ENCODE assay signal across 8 cellular contexts in genomic region chr1:151612506-151613274, GRCh38. TPM values are rescaled to one million over a fixed set of nuclear protein-coding genes. Genes with fewer than 3 reads are reported as not detected.
DNase-seq lines count a peak whose midpoint lies in the region; ATAC-seq, FAIRE-seq and TF ChIP-seq lines count a peak whose summit lies in the region.

No MANE protein-coding gene starts in this region.

- H3K36me3 ChIP-seq in H1 (ENCODE audit: control insufficient read depth in 2 of 4, insufficient read depth in 4 of 4, low read length in 3 of 4), result peaks cover 0 to 3% (median 0%) of the 10 kb centered on the region in 4 experiments; a peak in 3 of 8 replicates
- H3K36me3 ChIP-seq in suprapubic skin, result no peaks in the 10 kb centered on the region

- no peak overlapping the region for H4K5ac ChIP-seq in H1 (ENCODE audit: insufficient read length, low read depth, low read length)

- no peak overlapping the region for H3K4ac ChIP-seq in H1 (replicated peaks; ENCODE audit: insufficient read length, low read depth, low read length)

- peak overlapping the region; percentile 78 for H3K18ac ChIP-seq in H1 (ENCODE audit: extremely low read depth, low read length)

- H2BK5ac ChIP-seq in H1 (ENCODE audit: low read depth, low read length), result peak overlapping the region; percentile 78; the same call in 1 of the 2 replicates

- no peak overlapping the region for H2BK15ac ChIP-seq in H1 (ENCODE audit: low read length)

- CTCF ChIA-PET in activated CD8-positive, alpha-beta memory T cell treated with anti-CD3 and anti-CD28 coated beads, Interleukin-2, amount 10 ng/mL, durations not matched to agents 7 days and 5 days (lab: Charles Lee), result interaction anchor here (0.6 to 0.9 kb wide), 3 partner anchors 8 to 225 kb away, joined by 3 read pairs; no protein-coding TSS in a partner anchor
- CTCF ChIA-PET in H1 (lab: Charles Lee; ENCODE audit: partially characterized antibody), result interaction anchor here (0.6 kb wide), 1 partner anchor 96 kb away, joined by 3 read pairs; no protein-coding TSS in a partner anchor

- no peak overlapping the region for H2BK120ac ChIP-seq in H1 (replicated peaks; ENCODE audit: low read depth, low read length)

- H3K9me3 Mint-ChIP-seq in activated CD8-positive, alpha-beta memory T cell treated with anti-CD3 and anti-CD28 coated beads, Interleukin-2, amount 10 ng/mL, durations not matched to agents 7 days and 5 days (ENCODE audit: low read depth), result no peaks in the 10 kb centered on the region
- no peaks in the 10 kb centered on the region for H3K9me3 Mint-ChIP-seq in mesothelial cell of epicardium

- peaks cover 35% of the 10 kb centered on the region for H3K4me1 Mint-ChIP-seq in activated CD8-positive, alpha-beta memory T cell treated with anti-CD3 and anti-CD28 coated beads, Interleukin-2, amount 10 ng/mL, durations not matched to agents 7 days and 5 days
- peaks cover 45% of the 10 kb centered on the region for H3K4me1 Mint-ChIP-seq in mesothelial cell of epicardium

- H3K9me3 ChIP-seq in H1 (ENCODE audit: insufficient read depth in 2 of 2, low read depth in 1 of 2, low read length in 1 of 2) (no peaks in the 10 kb centered on the region), suprapubic skin (no peaks in the 10 kb centered on the region)

- H3K27me3 Mint-ChIP-seq in activated CD8-positive, alpha-beta memory T cell treated with anti-CD3 and anti-CD28 coated beads, Interleukin-2, amount 10 ng/mL, durations not matched to agents 7 days and 5 days, result peaks cover 4% of the 10 kb centered on the region
- H3K27me3 Mint-ChIP-seq in mesothelial cell of epicardium (ENCODE audit: low read depth), result no peaks in the 10 kb centered on the region

- no peaks in the 10 kb centered on the region for H3K27me3 ChIP-seq in H1 (replicated peaks in 1 of 4; ENCODE audit: control insufficient read depth in 3 of 4, extremely low read depth in 1 of 4, insufficient read depth in 3 of 4, low read length in 3 of 4)
- H3K27me3 ChIP-seq in suprapubic skin, result no peaks in the 10 kb centered on the region

- H3K23ac ChIP-seq in H1 (ENCODE audit: insufficient read length), result no peak overlapping the region

- peak; percentile 50 for DNase-seq in activated CD8-positive, alpha-beta memory T cell treated with anti-CD3 and anti-CD28 coated beads, Interleukin-2, amount 10 ng/mL, durations not matched to agents 7 days and 5 days
- DNase-seq in activated CD8-positive, alpha-beta memory T cell treated with anti-CD3 and anti-CD28 coated beads for 24 hours, result no peak
- DNase-seq in H1 (ENCODE audit: low read depth in 1 of 2, low spot score in 2 of 2) (no peak), mesothelial cell of epicardium (ENCODE audit: low spot score in 2 of 2, unreplicated experiment in 2 of 2) (peak in 1 of 2 experiments; percentile 28), suprapubic skin (ENCODE audit: low spot score in 2 of 2) (peak in 1 of 2 donors; percentile 76), DMS114 treated with DMSO at 0.1 percent for 48 hours (lab: John Stamatoyannopoulos, UW; ENCODE audit: unreplicated experiment) (no peak)

- peak; percentile 10 for ATAC-seq in activated CD8-positive, alpha-beta memory T cell treated with anti-CD3 and anti-CD28 coated beads, Interleukin-2, amount 10 ng/mL, durations not matched to agents 7 days and 5 days
- peak; percentile 3 for ATAC-seq in HG03521 (IDR thresholded peaks at IDR 0.05; ENCODE audit: unreplicated experiment)

- no peak overlapping the region for H4K91ac ChIP-seq in H1 (replicated peaks; ENCODE audit: insufficient read length, low read length)

- peaks cover 3% of the 10 kb centered on the region for H3K36me3 Mint-ChIP-seq in activated CD8-positive, alpha-beta memory T cell treated with anti-CD3 and anti-CD28 coated beads, Interleukin-2, amount 10 ng/mL, durations not matched to agents 7 days and 5 days
- no peaks in the 10 kb centered on the region for H3K36me3 Mint-ChIP-seq in mesothelial cell of epicardium

- H3K23me2 ChIP-seq in H1 (ENCODE audit: low read depth, low read length), result peaks cover 13% of the 10 kb centered on the region

- peak overlapping the region; percentile 90 for H2BK12ac ChIP-seq in H1 (ENCODE audit: low read depth, low read length)

- H3K79me1 ChIP-seq in H1 (ENCODE audit: low read depth, low read length), result no peaks in the 10 kb centered on the region

- peak overlapping the region; percentile 94 for H3K4me3 Mint-ChIP-seq in activated CD8-positive, alpha-beta memory T cell treated with anti-CD3 and anti-CD28 coated beads, Interleukin-2, amount 10 ng/mL, durations not matched to agents 7 days and 5 days
- peak overlapping the region; percentile 87 for H3K4me3 Mint-ChIP-seq in mesothelial cell of epicardium

- no peak for FAIRE-seq in H1 (lab: Jason Lieb, UNC)

- peak overlapping the region; percentile 93 to 100 for H3K4me2 ChIP-seq in H1 (ENCODE audit: insufficient read depth in 1 of 2, low read depth in 2 of 2, low read length in 2 of 2)

- no peak; a peak in 1 of 3 replicates for TF ChIP-seq POLR2A in H1 (IDR thresholded peaks at IDR 0.05; ENCODE audit: control extremely low read depth in 1 of 2, low read depth in 2 of 2, low read length in 2 of 2)
- TF ChIP-seq POLR2A in suprapubic skin (IDR thresholded peaks at IDR 0.05), result no peak

- TF ChIP-seq CTCF in VCaP (conservative IDR thresholded peaks at IDR 0.05) (no peak), H1 (IDR thresholded peaks at IDR 0.05; ENCODE audit: control extremely low read depth in 1 of 3, insufficient read depth in 1 of 3, low read depth in 1 of 3, low read length in 3 of 3) (no peak), mesothelial cell of epicardium (IDR thresholded peaks at IDR 0.05; ENCODE audit: unreplicated experiment) (no peak), suprapubic skin (IDR thresholded peaks at IDR 0.05) (no peak)

- 1% methylated on average over 19 of the region's 44 CpGs; no CpG with 5 or more reads in 1 of the 2 experiments for WGBS in H1 (ENCODE audit: extremely low coverage in 1 of 2, insufficient coverage in 1 of 2, insufficient read length in 1 of 2, insufficient replicate concordance in 2 of 2, low coverage in 1 of 2, low lambda C conversion rate in 2 of 2, missing lambda C conversion rate in 1 of 2), 2 experiments
- under 1% methylated on average over 30 of the region's 44 CpGs for WGBS in suprapubic skin

- TF ChIP-seq EP300 in H1 (IDR thresholded peaks at IDR 0.05; ENCODE audit: borderline replicate concordance in 1 of 2, low read depth in 2 of 2, low read length in 2 of 2), result no peak
- no peak for TF ChIP-seq EP300 in suprapubic skin (IDR thresholded peaks at IDR 0.05)

- POLR2A ChIA-PET in H1 (lab: Charles Lee; ENCODE audit: partially characterized antibody), result interaction anchor here (0.7 to 2.3 kb wide), 12 partner anchors 8 to 227 kb away, joined by 3 to 9 read pairs (median 3); partner anchors contain the start of genes C2CD4D, MRPL9 and TUFT1

- no peak overlapping the region for H3K14ac ChIP-seq in H1 (ENCODE audit: insufficient read length)

- no peak overlapping the region for H2AFZ ChIP-seq in H1 (ENCODE audit: low read length)

- H3K27ac ChIP-seq in VCaP (peak overlapping the region; percentile 86), H1 (ENCODE audit: low read depth, low read length) (peak overlapping the region; percentile 80), suprapubic skin (peak overlapping the region; percentile 97)

- H2AK5ac ChIP-seq in H1 (ENCODE audit: low read depth, low read length), result no peak overlapping the region

- peaks cover 0 to 1% of the 10 kb centered on the region in 2 experiments for H4K20me1 ChIP-seq in H1 (replicated peaks in 1 of 2; ENCODE audit: control insufficient read depth in 1 of 2, insufficient read depth in 2 of 2, low read length in 2 of 2)

- peaks cover 0 to 50% of the 10 kb centered on the region in 2 experiments; a peak in 3 of 4 replicates for H3K79me2 ChIP-seq in H1 (ENCODE audit: control insufficient read depth in 1 of 2, insufficient read depth in 2 of 2, low read length in 2 of 2)

- TF ChIP-seq RAD21 in H1 (IDR thresholded peaks at IDR 0.05 in 1 of 2, conservative IDR thresholded peaks at IDR 0.05 in 1 of 2; ENCODE audit: low read depth in 2 of 2, low read length in 2 of 2), result no peak

- H3K4me3 ChIP-seq in H1 (ENCODE audit: extremely low read depth in 1 of 4, insufficient read depth in 2 of 4, low read depth in 3 of 4, low read length in 4 of 4) (peak overlapping the region; percentile 79 to 96 (median 88)), suprapubic skin (peak overlapping the region; percentile 94)

- H4K8ac ChIP-seq in H1 (ENCODE audit: extremely low read depth, insufficient read depth, low read length), result peak overlapping the region; percentile 95; the same call in 1 of the 2 replicates

- peak overlapping the region; percentile 75 to 94 (median 83) for H3K9ac ChIP-seq in H1 (replicated peaks in 1 of 4; ENCODE audit: extremely low read depth in 1 of 4, low read depth in 3 of 4, low read length in 3 of 4)

- peak overlapping the region; percentile 90 for H3K27ac Mint-ChIP-seq in activated CD8-positive, alpha-beta memory T cell treated with anti-CD3 and anti-CD28 coated beads, Interleukin-2, amount 10 ng/mL, durations not matched to agents 7 days and 5 days
- peak overlapping the region; percentile 79 for H3K27ac Mint-ChIP-seq in mesothelial cell of epicardium

- H3K56ac ChIP-seq in H1 (replicated peaks; ENCODE audit: insufficient read length, low read depth, low read length), result peak overlapping the region; percentile 83

- no peak overlapping the region for H2BK20ac ChIP-seq in H1 (ENCODE audit: low read length)

- peaks cover 0 to 7% (median 1%) of the 10 kb centered on the region in 4 experiments; a peak in 1 of 7 replicates for H3K4me1 ChIP-seq in H1 (replicated peaks in 1 of 4; ENCODE audit: control insufficient read depth in 3 of 4, insufficient read depth in 4 of 4, low read length in 3 of 4)
- H3K4me1 ChIP-seq in suprapubic skin, result peaks cover 58% of the 10 kb centered on the region

TF ChIP-seq in H1, 55 proteins besides CTCF, POLR2A, EP300 and RAD21 (continues in another document):
- TF ChIP-seq KDM5A (IDR thresholded peaks at IDR 0.05; ENCODE audit: low read length) (no peak), SIN3A (conservative IDR thresholded peaks at IDR 0.05 in 1 of 2, IDR thresholded peaks at IDR 0.05 in 1 of 2; ENCODE audit: low read depth in 1 of 2, low read length in 2 of 2) (peak in 1 of 2 experiments; percentile 76; a peak in 2 of 4 replicates)

RNA-seq across cellular contexts. Expression of gene SNX27, which starts 0.8 kb away (rescaled TPM):
- 10 to 100 TPM; 26.0 to 27.7 TPM for total RNA-seq in activated CD8-positive, alpha-beta memory T cell treated with anti-CD3 and anti-CD28 coated beads, Interleukin-2, amount 10 ng/mL, durations not matched to agents 7 days and 5 days
- 61.2 and 65.4 TPM in 2 replicates for total RNA-seq in H1 (2021; fragmentation: NEBNext Ultra II Directional; extraction: Animal tissue kit (Norgen Biotek cat#: 25700))
- 15.6 and 23.4 TPM in 2 replicates for polyA plus RNA-seq in H1 (2011; rRNA removed)
- 21.0 TPM for polyA plus RNA-seq in H1 (2011; cell fraction: cytosol; rRNA removed)
- polyA plus RNA-seq in H1 (2011; cell fraction: nucleus; rRNA removed), result 15.8 TPM
- 19.2 to 25.4 TPM (median 21.4 TPM) in 4 replicates for polyA plus RNA-seq in H1 (2012, experiment 1 of 2)
- 6.7 TPM for polyA plus RNA-seq in H1 (2012, experiment 2 of 2)
- polyA plus RNA-seq in H1 (2013, experiment 1 of 2), result 22.7 TPM
- 22.0 TPM for polyA plus RNA-seq in H1 (2013, experiment 2 of 2)
- 53.7 and 54.8 TPM in 2 replicates for polyA minus RNA-seq in H1 (2011; rRNA and poly(A)+ RNA removed)
- 30.5 TPM for polyA minus RNA-seq in H1 (2011; cell fraction: cytosol; rRNA and poly(A)+ RNA removed)
- 35.6 TPM for polyA minus RNA-seq in H1 (2011; cell fraction: nucleus; rRNA and poly(A)+ RNA removed)
- total RNA-seq in mesothelial cell of epicardium, result 41.5 to 44.0 TPM (median 43.4 TPM) in 3 replicates
- total RNA-seq in suprapubic skin, result 10 to 100 TPM; 19.8 to 45.4 (median 29.0) TPM
